In genomic region chr20:46350986-46351267, GRCh38 we compare ENCODE assay signal across 2 cellular contexts.
TF ChIP-seq lines count a peak whose summit lies in the region.

No MANE protein-coding gene starts in this region.

TF ChIP-seq in SK-N-SH treated with all-trans-retinoic acid at 6 μM for 48 hours, 23 proteins besides CTCF, POLR2A, EP300 and RAD21:
- no peak for TF ChIP-seq PATZ1 (CRISPR knock-in tag; IDR thresholded peaks at IDR 0.05; ENCODE audit: borderline replicate concordance)
- TF ChIP-seq BACH2 (CRISPR knock-in tag; IDR thresholded peaks at IDR 0.05; ENCODE audit: borderline replicate concordance), result no peak
- no peak for TF ChIP-seq ZFP3 (CRISPR knock-in tag; IDR thresholded peaks at IDR 0.05)
- no peak for TF ChIP-seq POU6F1 (CRISPR knock-in tag; IDR thresholded peaks at IDR 0.05; ENCODE audit: borderline replicate concordance, low read depth)

TF ChIP-seq in endothelial cell of umbilical vein, 7 proteins besides CTCF, POLR2A, EP300 and RAD21:
- TF ChIP-seq JUN (IDR thresholded peaks at IDR 0.05; ENCODE audit: borderline replicate concordance, insufficient read depth, insufficient read length, low read depth) (no peak), EZH2 (IDR thresholded peaks at IDR 0.05; ENCODE audit: borderline replicate concordance, low read depth, low read length, severe bottlenecking) (no peak), FOS (IDR thresholded peaks at IDR 0.05; ENCODE audit: borderline replicate concordance, insufficient read depth, low read length) (no peak), MAX (IDR thresholded peaks at IDR 0.05; ENCODE audit: insufficient read depth, insufficient read length) (no peak), GATA2 (IDR thresholded peaks at IDR 0.05; ENCODE audit: insufficient read depth, insufficient read length, low read depth, low read length) (no peak), POLR2AphosphoS5 (IDR thresholded peaks at IDR 0.05; ENCODE audit: insufficient read depth, low read depth, low read length) (no peak), MYC (IDR thresholded peaks at IDR 0.05; ENCODE audit: low read depth, low read length) (no peak)
